14 cellular contexts compared by ENCODE assay signal in genomic region chr1:79741720-79742421, GRCh38.
DNase-seq lines count a peak whose midpoint lies in the region; ATAC-seq and TF ChIP-seq lines count a peak whose summit lies in the region.
"Had no signal": no experiment of that assay in that cellular context is flagged by ENCODE, and none has a peak within 500 bp of the region (broad histone marks: within the 10 kb centered on the region; RNA-seq: fewer than 3 reads in every experiment).

No MANE protein-coding gene starts in this region.

- no peaks in the 10 kb centered on the region for H3K27me3 ChIP-seq in tibial nerve

- peak; percentile 2 for DNase-seq in GM10248 (ENCODE audit: extremely low spot score)
- no peak for DNase-seq in GM19238 (ENCODE audit: insufficient read length, low spot score)
- no peak for DNase-seq in dedifferentiated amniotic fluid mesenchymal stem cell (ENCODE audit: extremely low spot score)
- DNase-seq in tibial nerve (ENCODE audit: low spot score in 2 of 2), result no peak
- no peak for DNase-seq in iPS-NIHi7 (ENCODE audit: extremely low spot score)
- DNase-seq: ACHN; activated naive CD8-positive, alpha-beta T cell treated with anti-CD3 and anti-CD28 coated beads, Interleukin-2, amount 50 U/mL, for 24 hours; NCI-H69 had no signal

- no peak overlapping the region for H3K27ac ChIP-seq in tibial nerve

- no peak for TF ChIP-seq CTCF in GM10248 (IDR thresholded peaks at IDR 0.05; ENCODE audit: control extremely low read depth, extremely low read depth, low read depth, missing control alignments)
- TF ChIP-seq CTCF in tibial nerve (IDR thresholded peaks at IDR 0.05), result no peak

- POLR2A ChIA-PET in GM10248 (lab: Yijun Ruan, JAX), result no interaction called here

- no peaks in the 10 kb centered on the region for H3K4me1 ChIP-seq in tibial nerve

- no peak for TF ChIP-seq POLR2A in tibial nerve (IDR thresholded peaks at IDR 0.05)

- WGBS in tibial nerve, 2 donors, result 91% methylated on average over 3 of the region's 3 CpGs

- H3K36me3 ChIP-seq in tibial nerve, result no peaks in the 10 kb centered on the region

- peak; percentile 86 for ATAC-seq in GM19351 (IDR thresholded peaks at IDR 0.05; ENCODE audit: unreplicated experiment)
- ATAC-seq in HG02678 (IDR thresholded peaks at IDR 0.05; ENCODE audit: unreplicated experiment), result peak; percentile 82
- peak; percentile 93 for ATAC-seq in HG03432 (IDR thresholded peaks at IDR 0.05; ENCODE audit: unreplicated experiment)
- ATAC-seq: activated naive CD8-positive, alpha-beta T cell treated with anti-CD3 and anti-CD28 coated beads, Interleukin-2, amount 50 U/mL, for 24 hours; HCT116; SK-N-SH treated with all-trans-retinoic acid at 6 μM for 48 hours had no signal

- CTCF ChIA-PET in GM10248 (lab: Yijun Ruan, JAX), result no interaction called here

- H3K9me3 ChIP-seq in tibial nerve, result peaks cover 0 to 9% (median 0%) of the 10 kb centered on the region in 4 donors

- no peak for TF ChIP-seq EP300 in tibial nerve (IDR thresholded peaks at IDR 0.05)

- H3K4me3 ChIP-seq in tibial nerve, result no peak overlapping the region
- H3K4me3 ChIP-seq: lung had no signal
